In the genomic region with DNA sequence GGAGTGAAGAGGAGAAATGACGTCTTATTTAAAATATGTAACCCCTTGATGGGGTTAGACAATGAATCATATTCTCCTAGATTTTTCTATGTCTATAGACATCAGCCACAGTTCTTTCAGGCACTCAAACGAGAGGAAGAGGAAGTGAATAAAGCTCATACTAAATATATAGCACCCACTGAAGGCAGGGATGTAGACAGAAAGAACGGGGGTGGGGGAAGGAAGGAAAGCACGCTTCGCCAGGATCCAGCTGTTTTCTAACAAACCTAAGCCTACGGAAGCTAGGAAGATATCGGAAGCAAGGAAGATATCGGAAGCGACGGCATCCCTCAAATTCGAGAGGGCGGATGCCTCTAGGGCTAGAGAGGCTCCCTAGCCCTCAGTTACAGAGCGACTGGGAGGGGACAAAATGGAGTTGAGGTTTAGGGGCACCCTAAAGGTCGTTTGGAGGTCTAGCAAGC, we compare ENCODE assay signal across 8 cellular contexts. TPM values are rescaled to one million over a fixed set of nuclear protein-coding genes. Genes with fewer than 3 reads are reported as not detected.
A peak's percentile ranks its signal among the peaks of the same experiment; 100 is the strongest.
DNase-seq lines count a peak whose midpoint lies in the region; ATAC-seq and TF ChIP-seq lines count a peak whose summit lies in the region.

No MANE protein-coding gene starts in this region.

- H3K4me3 Mint-ChIP-seq in CD8-positive, alpha-beta memory T cell, result peak overlapping the region; percentile 91 to 99 (median 96)
- peak overlapping the region; percentile 97 for H3K4me3 Mint-ChIP-seq in T-helper 2 cell treated with Interferon-gamma antibody and Interleukin-4, amounts not matched to agents 5 μg/mL and 100 μg/mL, for 36 hours

- peak overlapping the region; percentile 81 for H3K9ac ChIP-seq in mesendoderm (ENCODE audit: low read length)

- DNase-seq in CD8-positive, alpha-beta memory T cell, result peak; percentile 2 to 54 (median 22)
- peak; percentile 41 for DNase-seq in HS-27A (ENCODE audit: low read depth)
- peak; percentile 12 for DNase-seq in T-helper 2 cell treated with Interferon-gamma antibody and Interleukin-4, amounts not matched to agents 5 μg/mL and 100 μg/mL, for 36 hours (ENCODE audit: low spot score)
- no peak for DNase-seq in dorsolateral prefrontal cortex
- DNase-seq in mesendoderm, result peak; percentile 26
- no peak for DNase-seq in tibial nerve (ENCODE audit: low spot score in 2 of 2)
- DNase-seq in amniotic stem cell (lab: John Stamatoyannopoulos, UW), result no peak

- no peak overlapping the region for H2AK5ac ChIP-seq in mesendoderm (ENCODE audit: low read length)

- H3K4me1 ChIP-seq in CD8-positive, alpha-beta memory T cell (ENCODE audit: insufficient read depth, low read length), result peaks cover 6% of the 10 kb centered on the region
- H3K4me1 ChIP-seq in mesendoderm (ENCODE audit: control insufficient read depth, low read depth, low read length) (no peaks in the 10 kb centered on the region), tibial nerve (peaks cover 0 to 11% (median 0%) of the 10 kb centered on the region in 4 donors)

- H3K36me3 ChIP-seq in CD8-positive, alpha-beta memory T cell (ENCODE audit: insufficient read depth, low read length), result no peaks in the 10 kb centered on the region
- H3K36me3 ChIP-seq in mesendoderm (ENCODE audit: control insufficient read depth, insufficient read depth, low read length), result no peaks in the 10 kb centered on the region
- no peaks in the 10 kb centered on the region for H3K36me3 ChIP-seq in tibial nerve

- H3K79me2 ChIP-seq in mesendoderm (ENCODE audit: control insufficient read depth, insufficient read depth, low read length), result no peaks in the 10 kb centered on the region

- POLR2A ChIA-PET in CD8-positive, alpha-beta memory T cell (lab: Charles Lee), result interaction anchor here (1.0 kb wide), 1 partner anchor 196 kb away, joined by 3 read pairs; the partner anchor contains the start of gene NXT2

- H3K23ac ChIP-seq in mesendoderm (ENCODE audit: low read length), result no peak overlapping the region

- peak overlapping the region; percentile 91 to 99 (median 96) for H3K27ac Mint-ChIP-seq in CD8-positive, alpha-beta memory T cell
- H3K27ac Mint-ChIP-seq in T-helper 2 cell treated with Interferon-gamma antibody and Interleukin-4, amounts not matched to agents 5 μg/mL and 100 μg/mL, for 36 hours, result peak overlapping the region; percentile 98

- peaks cover 32 to 48% (median 42%) of the 10 kb centered on the region in 3 donors for H3K4me1 Mint-ChIP-seq in CD8-positive, alpha-beta memory T cell
- peaks cover 36% of the 10 kb centered on the region for H3K4me1 Mint-ChIP-seq in T-helper 2 cell treated with Interferon-gamma antibody and Interleukin-4, amounts not matched to agents 5 μg/mL and 100 μg/mL, for 36 hours (ENCODE audit: low read depth)

- peaks cover 0 to 12% (median 0%) of the 10 kb centered on the region in 3 donors for H3K36me3 Mint-ChIP-seq in CD8-positive, alpha-beta memory T cell
- H3K36me3 Mint-ChIP-seq in T-helper 2 cell treated with Interferon-gamma antibody and Interleukin-4, amounts not matched to agents 5 μg/mL and 100 μg/mL, for 36 hours (ENCODE audit: low read depth), result peaks cover 22% of the 10 kb centered on the region

- peak overlapping the region; percentile 86 for H3K27ac ChIP-seq in CD8-positive, alpha-beta memory T cell (ENCODE audit: low read depth, low read length)
- H3K27ac ChIP-seq in dorsolateral prefrontal cortex, result peak overlapping the region in 56 of 59 donors; percentile 14 to 93 (median 79)
- H3K27ac ChIP-seq in mesendoderm (ENCODE audit: low read depth, low read length), result peak overlapping the region; percentile 37
- H3K27ac ChIP-seq in tibial nerve, result peak overlapping the region; percentile 73 to 91 (median 86)

- H4K5ac ChIP-seq in mesendoderm (ENCODE audit: low read length), result no peak overlapping the region

- CTCF ChIA-PET in CD8-positive, alpha-beta memory T cell (lab: Charles Lee), result no interaction called here

- peak overlapping the region; percentile 72 for H3K4me3 ChIP-seq in CD8-positive, alpha-beta memory T cell (ENCODE audit: low read length)
- peak overlapping the region; percentile 37 to 85 (median 72) for H3K4me3 ChIP-seq in dorsolateral prefrontal cortex
- H3K4me3 ChIP-seq in mesendoderm (ENCODE audit: low read length), result peak overlapping the region; percentile 79
- peak overlapping the region; percentile 54 to 82 (median 63) for H3K4me3 ChIP-seq in tibial nerve

- WGBS in mesendoderm (ENCODE audit: extremely low coverage, insufficient coverage, low lambda C conversion rate), result no CpG with 5 or more reads among the region's 14 CpGs
- 0 to 34% methylated on average over 14 of the region's 14 CpGs for WGBS in tibial nerve, 2 donors

- H3K79me1 ChIP-seq in mesendoderm (ENCODE audit: low read length), result no peaks in the 10 kb centered on the region

- peak overlapping the region; percentile 50 for H3K4me2 ChIP-seq in mesendoderm (ENCODE audit: low read length)

- no peak for TF ChIP-seq EP300 in tibial nerve (IDR thresholded peaks at IDR 0.05)

- H2BK120ac ChIP-seq in mesendoderm (ENCODE audit: low read depth, low read length), result no peak overlapping the region

- no peaks in the 10 kb centered on the region for H3K9me3 Mint-ChIP-seq in CD8-positive, alpha-beta memory T cell
- H3K9me3 Mint-ChIP-seq in T-helper 2 cell treated with Interferon-gamma antibody and Interleukin-4, amounts not matched to agents 5 μg/mL and 100 μg/mL, for 36 hours, result no peaks in the 10 kb centered on the region

- H3K9me3 ChIP-seq in CD8-positive, alpha-beta memory T cell (ENCODE audit: low read length), result no peaks in the 10 kb centered on the region
- H3K9me3 ChIP-seq in tibial nerve, result no peaks in the 10 kb centered on the region

- peak overlapping the region; percentile 86 for H3K56ac ChIP-seq in mesendoderm (ENCODE audit: low read length)

- H3K4ac ChIP-seq in mesendoderm (ENCODE audit: low read depth, low read length), result no peak overlapping the region

- H3K18ac ChIP-seq in mesendoderm (ENCODE audit: low read length), result peak overlapping the region; percentile 85

- no peak overlapping the region for H2BK5ac ChIP-seq in mesendoderm (ENCODE audit: low read length)

- intact Hi-C loops in dorsolateral prefrontal cortex (cut with DNase I), result loop anchor here (5.0 kb wide), 2 partner anchors 415 to 585 kb away; partner anchors contain the start of gene AMMECR1 (in 2 of the 2)

- no peaks in the 10 kb centered on the region for H3K27me3 ChIP-seq in CD8-positive, alpha-beta memory T cell (ENCODE audit: insufficient read depth, low read length, poor library complexity, severe bottlenecking)
- peaks cover 0 to 40% (median 4%) of the 10 kb centered on the region in 45 donors for H3K27me3 ChIP-seq in dorsolateral prefrontal cortex
- no peaks in the 10 kb centered on the region for H3K27me3 ChIP-seq in mesendoderm (ENCODE audit: insufficient read depth, low read length, poor library complexity)
- peaks cover 0 to 30% of the 10 kb centered on the region in 2 donors for H3K27me3 ChIP-seq in tibial nerve

- no peaks in the 10 kb centered on the region for H3K27me3 Mint-ChIP-seq in CD8-positive, alpha-beta memory T cell
- no peaks in the 10 kb centered on the region for H3K27me3 Mint-ChIP-seq in T-helper 2 cell treated with Interferon-gamma antibody and Interleukin-4, amounts not matched to agents 5 μg/mL and 100 μg/mL, for 36 hours (ENCODE audit: low read depth)

- ATAC-seq in GM19468 (IDR thresholded peaks at IDR 0.05; ENCODE audit: extremely low read depth, unreplicated experiment), result peak; percentile 4

- TF ChIP-seq CTCF in dorsolateral prefrontal cortex (IDR thresholded peaks at IDR 0.05 in 54 of 56, conservative IDR thresholded peaks at IDR 0.05 in 2 of 56; ENCODE audit: low read depth in 1 of 56, partially characterized antibody in 56 of 56) (no peak), tibial nerve (IDR thresholded peaks at IDR 0.05) (no peak)

- H2BK15ac ChIP-seq in mesendoderm (replicated peaks; ENCODE audit: low read depth), result no peak overlapping the region

- TF ChIP-seq POLR2A in tibial nerve (IDR thresholded peaks at IDR 0.05), result no peak

- H4K8ac ChIP-seq in mesendoderm (ENCODE audit: low read depth, low read length), result no peak overlapping the region

RNA-seq across cellular contexts. Expression of gene ACSL4, which starts 0.7 kb away (rescaled TPM):
- 10 to 100 TPM; 69.6 to 72.4 TPM for total RNA-seq in CD8-positive, alpha-beta memory T cell
- 12.7 TPM for polyA plus RNA-seq in CD8-positive, alpha-beta memory T cell
- total RNA-seq in dorsolateral prefrontal cortex, result 100 to 1,000 TPM in 1 of 120 experiments, 10 to 100 TPM in 119; 24.2 to 101 (median 62.2) TPM
- 46.2 TPM for polyA plus RNA-seq in mesendoderm (2013, experiment 1 of 2)
- polyA plus RNA-seq in mesendoderm (2013, experiment 2 of 2), result 47.4 TPM
- 10 to 100 TPM; 17.9 to 68.7 (median 26.6) TPM for total RNA-seq in tibial nerve

Comparison
In these comparisons a context has a peak if more than half of its experiments do, and no peak if none do; other contexts are left out.
1. DNase-seq: peak in CD8-positive, alpha-beta memory T cell (5 of 5), HS-27A (single experiment), T-helper 2 cell treated with Interferon-gamma antibody and Interleukin-4, amounts not matched to agents 5 μg/mL and 100 μg/mL, for 36 hours (single experiment) and mesendoderm (single experiment); none in dorsolateral prefrontal cortex (0 of 10), tibial nerve (0 of 2) and amniotic stem cell (single experiment).
2. Peak in every context shown above with its lines, with median percentiles within 50 percentile points of each other: H3K27ac ChIP-seq and H3K4me3 ChIP-seq.